Comparison of ENCODE assay signal across 1 cellular context in genomic region chr1:61851849-61852692, GRCh38.
A peak's percentile ranks its signal among the peaks of the same experiment; 100 is the strongest.
TF ChIP-seq lines count a peak whose summit lies in the region.

No MANE protein-coding gene starts in this region.

TF ChIP-seq in HEK293, 187 proteins besides CTCF, POLR2A, EP300 and RAD21 (continued from another document):
- TF ChIP-seq ZNF664 (tag by site-specific recombination; IDR thresholded peaks at IDR 0.05) (no peak), ZBTB26 (tag by site-specific recombination; optimal IDR thresholded peaks at IDR 0.05) (no peak), ZNF184 (tag by site-specific recombination; IDR thresholded peaks at IDR 0.05) (no peak), ZNF18 (tag by site-specific recombination; IDR thresholded peaks at IDR 0.05) (no peak), ZNF223 (tag by site-specific recombination; IDR thresholded peaks at IDR 0.05) (no peak), ZNF292 (tag by site-specific recombination; IDR thresholded peaks at IDR 0.05; ENCODE audit: borderline replicate concordance, low read depth) (no peak), HOXC10 (CRISPR knock-in tag; IDR thresholded peaks at IDR 0.05) (no peak), PBX3 (CRISPR knock-in tag; IDR thresholded peaks at IDR 0.05) (no peak), ZNF146 (tag by site-specific recombination; IDR thresholded peaks at IDR 0.05) (no peak)
- TF ChIP-seq, protein P1, sequence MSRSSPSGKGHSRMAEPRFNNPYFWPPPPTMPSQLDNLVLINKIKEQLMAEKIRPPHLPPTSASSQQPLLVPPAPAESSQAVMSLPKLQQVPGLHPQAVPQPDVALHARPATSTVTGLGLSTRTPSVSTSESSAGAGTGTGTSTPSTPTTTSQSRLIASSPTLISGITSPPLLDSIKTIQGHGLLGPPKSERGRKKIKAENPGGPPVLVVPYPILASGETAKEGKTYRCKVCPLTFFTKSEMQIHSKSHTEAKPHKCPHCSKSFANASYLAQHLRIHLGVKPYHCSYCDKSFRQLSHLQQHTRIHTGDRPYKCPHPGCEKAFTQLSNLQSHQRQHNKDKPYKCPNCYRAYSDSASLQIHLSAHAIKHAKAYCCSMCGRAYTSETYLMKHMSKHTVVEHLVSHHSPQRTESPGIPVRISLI (tag by site-specific recombination; IDR thresholded peaks at IDR 0.05): peak; percentile 58; the same call in 1 of the 2 replicates
